In the genomic region with DNA sequence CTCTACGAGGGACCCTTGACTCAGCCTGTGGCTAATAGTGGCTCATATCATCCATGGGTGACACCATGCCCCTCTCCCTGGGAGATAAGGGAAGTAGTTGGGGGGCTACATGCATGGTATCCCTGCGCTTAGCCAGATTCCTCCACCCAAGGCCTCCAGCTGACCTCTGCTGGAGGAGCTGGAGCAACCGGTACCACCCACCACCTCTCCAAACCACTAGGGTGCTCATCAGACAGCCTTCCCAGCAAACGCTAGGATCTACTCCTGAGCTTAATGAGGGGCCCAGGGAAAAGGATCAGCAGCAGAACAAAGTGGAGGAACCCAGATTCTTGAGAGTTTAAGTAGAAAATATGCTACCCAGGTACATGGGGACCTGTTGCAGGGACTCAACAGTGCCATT, we compare ENCODE assay signal across 1 cellular context.
TF ChIP-seq lines count a peak whose summit lies in the region.

No MANE protein-coding gene starts in this region.

TF ChIP-seq in WTC11, 78 proteins besides CTCF, POLR2A, EP300 and RAD21 (continued from another document):
- TF ChIP-seq, protein P1, sequence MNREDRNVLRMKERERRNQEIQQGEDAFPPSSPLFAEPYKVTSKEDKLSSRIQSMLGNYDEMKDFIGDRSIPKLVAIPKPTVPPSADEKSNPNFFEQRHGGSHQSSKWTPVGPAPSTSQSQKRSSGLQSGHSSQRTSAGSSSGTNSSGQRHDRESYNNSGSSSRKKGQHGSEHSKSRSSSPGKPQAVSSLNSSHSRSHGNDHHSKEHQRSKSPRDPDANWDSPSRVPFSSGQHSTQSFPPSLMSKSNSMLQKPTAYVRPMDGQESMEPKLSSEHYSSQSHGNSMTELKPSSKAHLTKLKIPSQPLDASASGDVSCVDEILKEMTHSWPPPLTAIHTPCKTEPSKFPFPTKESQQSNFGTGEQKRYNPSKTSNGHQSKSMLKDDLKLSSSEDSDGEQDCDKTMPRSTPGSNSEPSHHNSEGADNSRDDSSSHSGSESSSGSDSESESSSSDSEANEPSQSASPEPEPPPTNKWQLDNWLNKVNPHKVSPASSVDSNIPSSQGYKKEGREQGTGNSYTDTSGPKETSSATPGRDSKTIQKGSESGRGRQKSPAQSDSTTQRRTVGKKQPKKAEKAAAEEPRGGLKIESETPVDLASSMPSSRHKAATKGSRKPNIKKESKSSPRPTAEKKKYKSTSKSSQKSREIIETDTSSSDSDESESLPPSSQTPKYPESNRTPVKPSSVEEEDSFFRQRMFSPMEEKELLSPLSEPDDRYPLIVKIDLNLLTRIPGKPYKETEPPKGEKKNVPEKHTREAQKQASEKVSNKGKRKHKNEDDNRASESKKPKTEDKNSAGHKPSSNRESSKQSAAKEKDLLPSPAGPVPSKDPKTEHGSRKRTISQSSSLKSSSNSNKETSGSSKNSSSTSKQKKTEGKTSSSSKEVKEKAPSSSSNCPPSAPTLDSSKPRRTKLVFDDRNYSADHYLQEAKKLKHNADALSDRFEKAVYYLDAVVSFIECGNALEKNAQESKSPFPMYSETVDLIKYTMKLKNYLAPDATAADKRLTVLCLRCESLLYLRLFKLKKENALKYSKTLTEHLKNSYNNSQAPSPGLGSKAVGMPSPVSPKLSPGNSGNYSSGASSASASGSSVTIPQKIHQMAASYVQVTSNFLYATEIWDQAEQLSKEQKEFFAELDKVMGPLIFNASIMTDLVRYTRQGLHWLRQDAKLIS (CRISPR knock-in tag; IDR thresholded peaks at IDR 0.05; ENCODE audit: borderline replicate concordance) = no peak
- no peak for TF ChIP-seq TCF7 (CRISPR knock-in tag; IDR thresholded peaks at IDR 0.05; ENCODE audit: low read depth)
- no peak for TF ChIP-seq SOX15 (CRISPR knock-in tag; IDR thresholded peaks at IDR 0.05)
- TF ChIP-seq ZNF219 (CRISPR knock-in tag; IDR thresholded peaks at IDR 0.05; ENCODE audit: borderline replicate concordance) = no peak
- no peak for TF ChIP-seq USF2 (CRISPR knock-in tag; IDR thresholded peaks at IDR 0.05)
- TF ChIP-seq IRF1 (CRISPR knock-in tag; IDR thresholded peaks at IDR 0.05) = no peak
- TF ChIP-seq, protein P2, sequence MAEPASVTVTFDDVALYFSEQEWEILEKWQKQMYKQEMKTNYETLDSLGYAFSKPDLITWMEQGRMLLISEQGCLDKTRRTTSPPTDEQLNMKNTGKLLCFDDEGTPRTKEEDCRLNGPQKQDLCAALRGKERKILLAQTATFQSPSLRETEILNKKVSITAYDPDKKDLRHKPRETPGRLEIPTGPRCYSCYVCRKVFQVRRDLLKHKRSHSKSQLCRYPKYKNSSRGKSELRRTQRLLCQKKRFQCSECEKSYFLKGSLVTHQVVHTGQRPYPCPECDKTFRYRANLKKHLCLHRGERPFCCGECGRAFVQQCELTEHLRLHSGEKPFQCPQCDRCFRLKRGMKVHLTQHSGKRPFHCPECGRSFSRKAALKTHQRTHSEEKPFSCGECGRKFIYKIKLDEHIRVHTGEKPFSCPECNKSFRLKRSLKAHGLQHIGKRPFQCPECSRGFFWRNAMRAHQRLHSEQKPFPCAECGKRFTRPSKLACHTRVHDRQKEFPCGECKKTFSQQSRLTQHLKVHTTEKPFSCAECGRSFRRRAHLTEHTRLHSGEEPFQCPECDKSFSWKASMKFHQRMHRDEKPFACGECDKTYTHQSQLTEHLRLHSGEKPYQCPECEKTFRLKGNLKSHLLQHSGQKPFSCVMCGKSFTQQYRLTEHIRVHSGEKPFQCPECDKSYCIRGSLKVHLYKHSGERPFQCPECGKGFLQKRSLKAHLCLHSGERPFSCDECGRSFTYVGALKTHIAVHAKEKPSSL (CRISPR knock-in tag; conservative IDR thresholded peaks at IDR 0.05) = no peak
- TF ChIP-seq MYBL2 (CRISPR knock-in tag; IDR thresholded peaks at IDR 0.05) = no peak
- TF ChIP-seq, protein P3, sequence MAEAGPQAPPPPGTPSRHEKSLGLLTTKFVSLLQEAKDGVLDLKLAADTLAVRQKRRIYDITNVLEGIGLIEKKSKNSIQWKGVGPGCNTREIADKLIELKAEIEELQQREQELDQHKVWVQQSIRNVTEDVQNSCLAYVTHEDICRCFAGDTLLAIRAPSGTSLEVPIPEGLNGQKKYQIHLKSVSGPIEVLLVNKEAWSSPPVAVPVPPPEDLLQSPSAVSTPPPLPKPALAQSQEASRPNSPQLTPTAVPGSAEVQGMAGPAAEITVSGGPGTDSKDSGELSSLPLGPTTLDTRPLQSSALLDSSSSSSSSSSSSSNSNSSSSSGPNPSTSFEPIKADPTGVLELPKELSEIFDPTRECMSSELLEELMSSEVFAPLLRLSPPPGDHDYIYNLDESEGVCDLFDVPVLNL (CRISPR knock-in tag; IDR thresholded peaks at IDR 0.05; ENCODE audit: borderline replicate concordance, low read depth) = no peak
- no peak for TF ChIP-seq MLX (CRISPR knock-in tag; IDR thresholded peaks at IDR 0.05)
- TF ChIP-seq ELF4 (CRISPR knock-in tag; IDR thresholded peaks at IDR 0.05; ENCODE audit: low read depth) = no peak
- TF ChIP-seq, protein P4, sequence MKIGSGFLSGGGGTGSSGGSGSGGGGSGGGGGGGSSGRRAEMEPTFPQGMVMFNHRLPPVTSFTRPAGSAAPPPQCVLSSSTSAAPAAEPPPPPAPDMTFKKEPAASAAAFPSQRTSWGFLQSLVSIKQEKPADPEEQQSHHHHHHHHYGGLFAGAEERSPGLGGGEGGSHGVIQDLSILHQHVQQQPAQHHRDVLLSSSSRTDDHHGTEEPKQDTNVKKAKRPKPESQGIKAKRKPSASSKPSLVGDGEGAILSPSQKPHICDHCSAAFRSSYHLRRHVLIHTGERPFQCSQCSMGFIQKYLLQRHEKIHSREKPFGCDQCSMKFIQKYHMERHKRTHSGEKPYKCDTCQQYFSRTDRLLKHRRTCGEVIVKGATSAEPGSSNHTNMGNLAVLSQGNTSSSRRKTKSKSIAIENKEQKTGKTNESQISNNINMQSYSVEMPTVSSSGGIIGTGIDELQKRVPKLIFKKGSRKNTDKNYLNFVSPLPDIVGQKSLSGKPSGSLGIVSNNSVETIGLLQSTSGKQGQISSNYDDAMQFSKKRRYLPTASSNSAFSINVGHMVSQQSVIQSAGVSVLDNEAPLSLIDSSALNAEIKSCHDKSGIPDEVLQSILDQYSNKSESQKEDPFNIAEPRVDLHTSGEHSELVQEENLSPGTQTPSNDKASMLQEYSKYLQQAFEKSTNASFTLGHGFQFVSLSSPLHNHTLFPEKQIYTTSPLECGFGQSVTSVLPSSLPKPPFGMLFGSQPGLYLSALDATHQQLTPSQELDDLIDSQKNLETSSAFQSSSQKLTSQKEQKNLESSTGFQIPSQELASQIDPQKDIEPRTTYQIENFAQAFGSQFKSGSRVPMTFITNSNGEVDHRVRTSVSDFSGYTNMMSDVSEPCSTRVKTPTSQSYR (CRISPR knock-in tag; IDR thresholded peaks at IDR 0.05) = no peak
- no peak for TF ChIP-seq SMAD3 (CRISPR knock-in tag; IDR thresholded peaks at IDR 0.05; ENCODE audit: borderline replicate concordance)
- no peak for TF ChIP-seq FOXJ3 (CRISPR knock-in tag; IDR thresholded peaks at IDR 0.05; ENCODE audit: borderline replicate concordance)
